In genomic region chr14:54564799-54565235, GRCh38 we compare ENCODE assay signal across 8 cellular contexts. TPM values are rescaled to one million over a fixed set of nuclear protein-coding genes. Genes with fewer than 3 reads are reported as not detected.
DNase-seq lines count a peak whose midpoint lies in the region; ATAC-seq and TF ChIP-seq lines count a peak whose summit lies in the region.

No MANE protein-coding gene starts in this region.

- H3K27ac ChIP-seq in cingulate gyrus (ENCODE audit: low read depth, low read length), result peak overlapping the region; percentile 81

- H3K9me3 ChIP-seq in NT2/D1 (ENCODE audit: insufficient read depth, low read length), result no peaks in the 10 kb centered on the region

- TF ChIP-seq CTCF in AG09309 (IDR thresholded peaks at IDR 0.05; ENCODE audit: control insufficient read depth, insufficient read depth, low read depth, low read length, missing control alignments) (no peak), lower leg skin (IDR thresholded peaks at IDR 0.05) (no peak), GM10248 (IDR thresholded peaks at IDR 0.05; ENCODE audit: control extremely low read depth, extremely low read depth, low read depth, missing control alignments) (no peak)

- WGBS in lower leg skin, 2 donors, result 0 to 1% methylated on average over 17 to 18 of the region's 18 CpGs

- no peak for TF ChIP-seq POLR2A in lower leg skin (IDR thresholded peaks at IDR 0.05)

- POLR2A ChIA-PET in GM10248 (lab: Yijun Ruan, JAX), result no interaction called here

- peak; percentile 1 for ATAC-seq in GM19455 (IDR thresholded peaks at IDR 0.05; ENCODE audit: unreplicated experiment)

- peaks cover 2% of the 10 kb centered on the region for H3K4me1 ChIP-seq in NT2/D1 (ENCODE audit: insufficient read depth, insufficient read length)

- intact Hi-C loops in lower leg skin (cut with DNase I; ENCODE audit: low total_unique reads), result loop anchor here (10.0 kb wide), 1 partner anchor 130 kb away; no protein-coding TSS in a partner anchor

- H3K36me3 ChIP-seq in NT2/D1 (ENCODE audit: insufficient read depth, insufficient read length, low read length), result peaks cover 17% of the 10 kb centered on the region

- peaks cover 8% of the 10 kb centered on the region for H3K27me3 ChIP-seq in NT2/D1 (ENCODE audit: insufficient read depth, insufficient read length)

- CTCF ChIA-PET in GM10248 (lab: Yijun Ruan, JAX), result interaction anchor here (0.7 to 9.3 kb wide), 45 partner anchors 9 to 335 kb away, joined by 3 to 149 read pairs (median 4); partner anchors contain the start of gene CGRRF1

- H3K4me3 ChIP-seq in AG09309 (ENCODE audit: control insufficient read depth, low read depth, low read length), result peak overlapping the region; percentile 86
- peak overlapping the region; percentile 71 for H3K4me3 ChIP-seq in NT2/D1 (ENCODE audit: insufficient read length, low read depth)
- peak overlapping the region; percentile 53 for H3K4me3 ChIP-seq in lower leg skin (ENCODE audit: low read depth, poor library complexity, severe bottlenecking)

- H3K9ac ChIP-seq in NT2/D1 (ENCODE audit: insufficient read length, low read depth), result peak overlapping the region; percentile 74

- DNase-seq in AG09309 (ENCODE audit: low read depth), result no peak
- no peak for DNase-seq in NT2/D1 (ENCODE audit: low read depth, low spot score)
- DNase-seq in lower leg skin (ENCODE audit: low spot score in 2 of 2), result peak in 1 of 2 donors; percentile 48
- DNase-seq in superior temporal gyrus (ENCODE audit: extremely low spot score), result peak; percentile 73
- DNase-seq in middle frontal gyrus (ENCODE audit: extremely low spot score, low spot score), result no peak
- no peak for DNase-seq in GM10248 (ENCODE audit: extremely low spot score)

RNA-seq across cellular contexts. Expression of gene SAMD4A, which starts 2.1 kb away (rescaled TPM):
- 10 to 100 TPM in 3 of 4 donors, 1 to 10 TPM in 1; 7.9 to 18.7 (median 14.4) TPM for total RNA-seq in lower leg skin

RNA-seq across cellular contexts. Expression of gene CGRRF1, which starts 55.1 kb away (rescaled TPM):
- total RNA-seq in lower leg skin, result 10 to 100 TPM in 2 of 4 donors, 1 to 10 TPM in 2; 5.7 to 14.0 (median 10.2) TPM
